Comparison of ENCODE assay signal across 1 cellular context in genomic region chr12:23771230-23771949, GRCh38.
TF ChIP-seq lines count a peak whose summit lies in the region.

No MANE protein-coding gene starts in this region.

TF ChIP-seq in WTC11, 78 proteins besides CTCF, POLR2A, EP300 and RAD21 (continued from another document):
- TF ChIP-seq ZNF532 (CRISPR knock-in tag; IDR thresholded peaks at IDR 0.05; ENCODE audit: borderline replicate concordance), result no peak
- TF ChIP-seq AFF4 (CRISPR knock-in tag; IDR thresholded peaks at IDR 0.05; ENCODE audit: borderline replicate concordance), result no peak
- TF ChIP-seq ZNF512 (CRISPR knock-in tag; IDR thresholded peaks at IDR 0.05; ENCODE audit: borderline replicate concordance), result no peak
- no peak for TF ChIP-seq AR (CRISPR knock-in tag; IDR thresholded peaks at IDR 0.05)
- no peak for TF ChIP-seq TCF7 (CRISPR knock-in tag; IDR thresholded peaks at IDR 0.05; ENCODE audit: low read depth)
- TF ChIP-seq ZNF138 (CRISPR knock-in tag; conservative IDR thresholded peaks at IDR 0.05), result no peak
